Comparison of ENCODE assay signal across 13 cellular contexts in genomic region chr18:40868110-40868858, GRCh38.
A peak's percentile ranks its signal among the peaks of the same experiment; 100 is the strongest.
DNase-seq lines count a peak whose midpoint lies in the region; ATAC-seq, FAIRE-seq and TF ChIP-seq lines count a peak whose summit lies in the region.
"Had no signal": no experiment of that assay in that cellular context is flagged by ENCODE, and none has a peak within 500 bp of the region (broad histone marks: within the 10 kb centered on the region; RNA-seq: fewer than 3 reads in every experiment).

No MANE protein-coding gene starts in this region.

- DNase-seq in H54 (ENCODE audit: insufficient read length, low spot score) (peak; percentile 5), RPMI7951 (ENCODE audit: low read depth) (peak; percentile 86), fibroblast of lung (ENCODE audit: low read depth in 2 of 2) (peak; percentile 91 to 98), skeletal muscle cell (ENCODE audit: low read depth) (peak; percentile 93), DMS153 treated with DMSO at 0.1 percent for 48 hours (lab: John Stamatoyannopoulos, UW; ENCODE audit: unreplicated experiment) (no peak), 8988T (no peak), sciatic nerve (ENCODE audit: low spot score) (no peak)
- DNase-seq: activated CD4-positive, alpha-beta T cell treated with anti-CD3 and anti-CD28 coated beads, Interleukin-2, amount 10 ng/mL, durations not matched to agents 24 days and 14 days; cerebellar nuclear complex; DND-41; heart left ventricle; mesendoderm; NCI-H187 treated with DMSO at 0.1 percent for 48 hours had no signal

- no peak for TF ChIP-seq POLR2A in H54 (IDR thresholded peaks at IDR 0.05; ENCODE audit: low read depth, low read length)

- no peak overlapping the region for H3K27ac ChIP-seq in fibroblast of lung (ENCODE audit: insufficient read depth, low read length)
- H3K27ac ChIP-seq: heart left ventricle had no signal

- intact Hi-C loops in sciatic nerve (cut with DNase I): no loop called here

- ATAC-seq in sciatic nerve: no peak
- ATAC-seq: heart left ventricle had no signal

- H3K9me3 ChIP-seq in fibroblast of lung (ENCODE audit: control insufficient read depth, insufficient read depth, low read depth, low read length): no peaks in the 10 kb centered on the region
- H3K9me3 ChIP-seq: heart left ventricle had no signal

- peaks cover 2% of the 10 kb centered on the region for H3K4me1 ChIP-seq in fibroblast of lung (ENCODE audit: control insufficient read depth, extremely low read depth, insufficient read depth, low read length)
- H3K4me1 ChIP-seq: heart left ventricle had no signal

- no peak overlapping the region for H3K9ac ChIP-seq in fibroblast of lung (ENCODE audit: insufficient read depth, low read length)

- H3K27me3 ChIP-seq in fibroblast of lung (ENCODE audit: control insufficient read depth, insufficient read depth, low read length): no peaks in the 10 kb centered on the region
- H3K27me3 ChIP-seq: heart left ventricle had no signal

- H3K4me3 ChIP-seq in fibroblast of lung (replicated peaks in 1 of 4; ENCODE audit: control extremely low read depth in 1 of 4, insufficient read depth in 1 of 4, low read depth in 3 of 4, low read length in 4 of 4) (no peak overlapping the region), skeletal muscle cell (ENCODE audit: low read depth, low read length) (no peak overlapping the region)
- H3K4me3 ChIP-seq: heart left ventricle had no signal

- no peaks in the 10 kb centered on the region for H3K36me3 ChIP-seq in fibroblast of lung (ENCODE audit: control insufficient read depth, insufficient read depth, low read length)
- H3K36me3 ChIP-seq: heart left ventricle had no signal

- no peak overlapping the region for H2AFZ ChIP-seq in fibroblast of lung (ENCODE audit: low read length)

- no peaks in the 10 kb centered on the region for H4K20me1 ChIP-seq in fibroblast of lung (ENCODE audit: control insufficient read depth, extremely low read depth, insufficient read depth, low read length)

- peak; percentile 90 for FAIRE-seq in H54 (lab: Jason Lieb, UNC)

- no peaks in the 10 kb centered on the region for H3K79me2 ChIP-seq in fibroblast of lung (ENCODE audit: control insufficient read depth, insufficient read depth, low read length)

- no peak overlapping the region for H3K4me2 ChIP-seq in fibroblast of lung (ENCODE audit: extremely low read depth, insufficient read depth, low read length)

- TF ChIP-seq CTCF in fibroblast of lung (conservative IDR thresholded peaks at IDR 0.05 in 1 of 2, IDR thresholded peaks at IDR 0.05 in 1 of 2; ENCODE audit: low read depth in 1 of 2, low read length in 2 of 2): no peak

Comparison
In these comparisons a context has a peak if more than half of its experiments do, and no peak if none do; other contexts are left out.
1. DNase-seq: peak in H54 (single experiment), RPMI7951 (single experiment), fibroblast of lung (2 of 2) and skeletal muscle cell (single experiment); none in DMS153 treated with DMSO at 0.1 percent for 48 hours (single experiment), 8988T (single experiment) and sciatic nerve (single experiment).